Comparison of ENCODE assay signal across 1 cellular context in the genomic region with DNA sequence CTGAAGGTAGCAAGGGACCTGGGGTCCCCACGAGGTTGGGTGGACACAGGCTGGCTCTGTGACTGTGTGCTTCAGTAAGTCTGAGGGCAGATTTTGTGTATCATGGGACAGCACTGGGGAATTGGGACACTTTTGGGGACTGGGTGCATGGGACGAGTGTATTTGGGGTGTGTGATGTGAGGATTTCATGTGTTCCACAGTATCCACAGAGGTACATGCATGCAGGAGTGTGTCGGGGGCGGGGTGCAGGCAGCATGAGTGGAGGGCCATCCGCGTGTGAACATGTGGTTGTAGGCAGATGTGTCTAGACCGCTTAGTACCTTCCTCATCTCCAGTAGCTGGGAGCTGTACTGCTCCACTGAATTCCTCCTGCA.
TF ChIP-seq lines count a peak whose summit lies in the region.

No MANE protein-coding gene starts in this region.

TF ChIP-seq in HepG2, 621 proteins besides CTCF, POLR2A, EP300 and RAD21:
- TF ChIP-seq ZNF703 (CRISPR knock-in tag; IDR thresholded peaks at IDR 0.05; ENCODE audit: borderline replicate concordance) (0 out of 2 replicates have a peak, but pooled peaks have one; percentile 5), SP140L (CRISPR knock-in tag; IDR thresholded peaks at IDR 0.05; ENCODE audit: borderline replicate concordance) (no peak), TBP (CRISPR knock-in tag; IDR thresholded peaks at IDR 0.05) (no peak), NFYB (CRISPR knock-in tag; IDR thresholded peaks at IDR 0.05) (no peak), PAF1 (CRISPR knock-in tag; IDR thresholded peaks at IDR 0.05) (no peak), ZBTB38 (CRISPR knock-in tag; IDR thresholded peaks at IDR 0.05) (0 out of 2 replicates have a peak, but pooled peaks have one; percentile 16), ZNF776 (CRISPR knock-in tag; IDR thresholded peaks at IDR 0.05) (peak; percentile 6; the same call in 1 of the 2 replicates), ZNF136 (CRISPR knock-in tag; IDR thresholded peaks at IDR 0.05; ENCODE audit: low read depth) (no peak)
- TF ChIP-seq, protein P1, sequence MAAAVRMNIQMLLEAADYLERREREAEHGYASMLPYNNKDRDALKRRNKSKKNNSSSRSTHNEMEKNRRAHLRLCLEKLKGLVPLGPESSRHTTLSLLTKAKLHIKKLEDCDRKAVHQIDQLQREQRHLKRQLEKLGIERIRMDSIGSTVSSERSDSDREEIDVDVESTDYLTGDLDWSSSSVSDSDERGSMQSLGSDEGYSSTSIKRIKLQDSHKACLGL (CRISPR knock-in tag; IDR thresholded peaks at IDR 0.05) = no peak
- TF ChIP-seq, protein P2, sequence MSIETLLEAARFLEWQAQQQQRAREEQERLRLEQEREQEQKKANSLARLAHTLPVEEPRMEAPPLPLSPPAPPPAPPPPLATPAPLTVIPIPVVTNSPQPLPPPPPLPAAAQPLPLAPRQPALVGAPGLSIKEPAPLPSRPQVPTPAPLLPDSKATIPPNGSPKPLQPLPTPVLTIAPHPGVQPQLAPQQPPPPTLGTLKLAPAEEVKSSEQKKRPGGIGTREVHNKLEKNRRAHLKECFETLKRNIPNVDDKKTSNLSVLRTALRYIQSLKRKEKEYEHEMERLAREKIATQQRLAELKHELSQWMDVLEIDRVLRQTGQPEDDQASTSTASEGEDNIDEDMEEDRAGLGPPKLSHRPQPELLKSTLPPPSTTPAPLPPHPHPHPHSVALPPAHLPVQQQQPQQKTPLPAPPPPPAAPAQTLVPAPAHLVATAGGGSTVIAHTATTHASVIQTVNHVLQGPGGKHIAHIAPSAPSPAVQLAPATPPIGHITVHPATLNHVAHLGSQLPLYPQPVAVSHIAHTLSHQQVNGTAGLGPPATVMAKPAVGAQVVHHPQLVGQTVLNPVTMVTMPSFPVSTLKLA (IDR thresholded peaks at IDR 0.05) = no peak
- TF ChIP-seq, protein P3, sequence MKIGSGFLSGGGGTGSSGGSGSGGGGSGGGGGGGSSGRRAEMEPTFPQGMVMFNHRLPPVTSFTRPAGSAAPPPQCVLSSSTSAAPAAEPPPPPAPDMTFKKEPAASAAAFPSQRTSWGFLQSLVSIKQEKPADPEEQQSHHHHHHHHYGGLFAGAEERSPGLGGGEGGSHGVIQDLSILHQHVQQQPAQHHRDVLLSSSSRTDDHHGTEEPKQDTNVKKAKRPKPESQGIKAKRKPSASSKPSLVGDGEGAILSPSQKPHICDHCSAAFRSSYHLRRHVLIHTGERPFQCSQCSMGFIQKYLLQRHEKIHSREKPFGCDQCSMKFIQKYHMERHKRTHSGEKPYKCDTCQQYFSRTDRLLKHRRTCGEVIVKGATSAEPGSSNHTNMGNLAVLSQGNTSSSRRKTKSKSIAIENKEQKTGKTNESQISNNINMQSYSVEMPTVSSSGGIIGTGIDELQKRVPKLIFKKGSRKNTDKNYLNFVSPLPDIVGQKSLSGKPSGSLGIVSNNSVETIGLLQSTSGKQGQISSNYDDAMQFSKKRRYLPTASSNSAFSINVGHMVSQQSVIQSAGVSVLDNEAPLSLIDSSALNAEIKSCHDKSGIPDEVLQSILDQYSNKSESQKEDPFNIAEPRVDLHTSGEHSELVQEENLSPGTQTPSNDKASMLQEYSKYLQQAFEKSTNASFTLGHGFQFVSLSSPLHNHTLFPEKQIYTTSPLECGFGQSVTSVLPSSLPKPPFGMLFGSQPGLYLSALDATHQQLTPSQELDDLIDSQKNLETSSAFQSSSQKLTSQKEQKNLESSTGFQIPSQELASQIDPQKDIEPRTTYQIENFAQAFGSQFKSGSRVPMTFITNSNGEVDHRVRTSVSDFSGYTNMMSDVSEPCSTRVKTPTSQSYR (CRISPR knock-in tag; IDR thresholded peaks at IDR 0.05; ENCODE audit: borderline replicate concordance) = no peak
- TF ChIP-seq, protein P4, sequence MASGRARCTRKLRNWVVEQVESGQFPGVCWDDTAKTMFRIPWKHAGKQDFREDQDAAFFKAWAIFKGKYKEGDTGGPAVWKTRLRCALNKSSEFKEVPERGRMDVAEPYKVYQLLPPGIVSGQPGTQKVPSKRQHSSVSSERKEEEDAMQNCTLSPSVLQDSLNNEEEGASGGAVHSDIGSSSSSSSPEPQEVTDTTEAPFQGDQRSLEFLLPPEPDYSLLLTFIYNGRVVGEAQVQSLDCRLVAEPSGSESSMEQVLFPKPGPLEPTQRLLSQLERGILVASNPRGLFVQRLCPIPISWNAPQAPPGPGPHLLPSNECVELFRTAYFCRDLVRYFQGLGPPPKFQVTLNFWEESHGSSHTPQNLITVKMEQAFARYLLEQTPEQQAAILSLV (CRISPR knock-in tag; IDR thresholded peaks at IDR 0.05; ENCODE audit: borderline replicate concordance) = 0 out of 2 replicates have a peak, but pooled peaks have one; percentile 35
- TF ChIP-seq, protein P5, sequence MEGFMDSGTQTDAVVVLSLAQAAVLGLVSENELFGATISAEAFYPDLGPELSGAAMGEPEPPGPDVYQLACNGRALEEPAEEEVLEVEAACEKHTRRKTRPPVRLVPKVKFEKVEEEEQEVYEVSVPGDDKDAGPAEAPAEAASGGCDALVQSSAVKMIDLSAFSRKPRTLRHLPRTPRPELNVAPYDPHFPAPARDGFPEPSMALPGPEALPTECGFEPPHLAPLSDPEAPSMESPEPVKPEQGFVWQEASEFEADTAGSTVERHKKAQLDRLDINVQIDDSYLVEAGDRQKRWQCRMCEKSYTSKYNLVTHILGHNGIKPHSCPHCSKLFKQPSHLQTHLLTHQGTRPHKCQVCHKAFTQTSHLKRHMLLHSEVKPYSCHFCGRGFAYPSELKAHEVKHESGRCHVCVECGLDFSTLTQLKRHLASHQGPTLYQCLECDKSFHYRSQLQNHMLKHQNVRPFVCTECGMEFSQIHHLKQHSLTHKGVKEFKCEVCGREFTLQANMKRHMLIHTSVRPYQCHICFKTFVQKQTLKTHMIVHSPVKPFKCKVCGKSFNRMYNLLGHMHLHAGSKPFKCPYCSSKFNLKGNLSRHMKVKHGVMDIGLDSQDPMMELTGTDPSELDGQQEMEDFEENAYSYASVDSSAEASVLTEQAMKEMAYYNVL (CRISPR knock-in tag; IDR thresholded peaks at IDR 0.05; ENCODE audit: borderline replicate concordance) = 0 out of 2 replicates have a peak, but pooled peaks have one; percentile 1
